ENCODE assay signal across 13 cellular contexts in genomic region chr18:76484749-76485387, GRCh38. TPM values are rescaled to one million over a fixed set of nuclear protein-coding genes. Genes with fewer than 3 reads are reported as not detected.
DNase-seq lines count a peak whose midpoint lies in the region; ATAC-seq and TF ChIP-seq lines count a peak whose summit lies in the region.
"Had no signal": no experiment of that assay in that cellular context is flagged by ENCODE, and none has a peak within 500 bp of the region (broad histone marks: within the 10 kb centered on the region; RNA-seq: fewer than 3 reads in every experiment).

No MANE protein-coding gene starts in this region.

- H3K4me1 ChIP-seq in tibial artery: no peaks in the 10 kb centered on the region
- peaks cover 8 to 75% of the 10 kb centered on the region in 2 donors for H3K4me1 ChIP-seq in left lung

- H3K36me3 Mint-ChIP-seq in activated naive CD4-positive, alpha-beta T cell treated with anti-CD3 and anti-CD28 coated beads for 36 hours (ENCODE audit: low read depth): peaks cover 1% of the 10 kb centered on the region

- H3K4me1 Mint-ChIP-seq in activated naive CD4-positive, alpha-beta T cell treated with anti-CD3 and anti-CD28 coated beads for 36 hours (ENCODE audit: low read depth): peaks cover 9% of the 10 kb centered on the region

- peak; percentile 29 for DNase-seq in NAMALWA (ENCODE audit: low spot score)
- no peak for DNase-seq in tibial artery
- DNase-seq in left lung: no peak
- DNase-seq in activated naive CD4-positive, alpha-beta T cell treated with anti-CD3 and anti-CD28 coated beads for 36 hours: no peak
- DNase-seq in stimulated activated CD4-positive, alpha-beta T cell treated with anti-CD3 and anti-CD28 coated beads, Interleukin-2, amount 100 ng/mL, for 24 hours: no peak
- DNase-seq: activated naive CD4-positive, alpha-beta T cell treated with Interleukin-2 at 50 U/mL for 16 hours; Calu3; esophagus squamous epithelium; mucosa of descending colon; T-helper 1 cell had no signal

- CTCF ChIA-PET in activated naive CD4-positive, alpha-beta T cell treated with anti-CD3 and anti-CD28 coated beads for 36 hours (lab: Charles Lee): no interaction called here

- H3K27me3 Mint-ChIP-seq in activated naive CD4-positive, alpha-beta T cell treated with anti-CD3 and anti-CD28 coated beads for 36 hours (ENCODE audit: low read depth): peaks cover 2% of the 10 kb centered on the region

- H3K9me3 ChIP-seq in tibial artery (no peaks in the 10 kb centered on the region), left lung (no peaks in the 10 kb centered on the region)
- H3K9me3 ChIP-seq: esophagus squamous epithelium, mucosa of descending colon had no signal

- H3K4me3 Mint-ChIP-seq in activated naive CD4-positive, alpha-beta T cell treated with anti-CD3 and anti-CD28 coated beads for 36 hours: no peak overlapping the region

- no peak overlapping the region for H3K27ac Mint-ChIP-seq in activated naive CD4-positive, alpha-beta T cell treated with anti-CD3 and anti-CD28 coated beads for 36 hours

- H3K9me3 Mint-ChIP-seq in activated naive CD4-positive, alpha-beta T cell treated with anti-CD3 and anti-CD28 coated beads for 36 hours: no peaks in the 10 kb centered on the region

- H3K27ac ChIP-seq in tibial artery (no peak overlapping the region), left lung (no peak overlapping the region)
- H3K27ac ChIP-seq: esophagus squamous epithelium had no signal

- ATAC-seq in GM19043 (IDR thresholded peaks at IDR 0.05; ENCODE audit: low read depth, unreplicated experiment) (peak; percentile 48), HG02884 (IDR thresholded peaks at IDR 0.05; ENCODE audit: unreplicated experiment) (peak; percentile 68), left lung (no peak)
- ATAC-seq: HCT116 had no signal

- H3K27me3 ChIP-seq in tibial artery (peaks cover 0 to 17% of the 10 kb centered on the region in 2 donors), left lung (no peaks in the 10 kb centered on the region)
- H3K27me3 ChIP-seq: esophagus squamous epithelium had no signal

- intact Hi-C loops in tibial artery (cut with DNase I; ENCODE audit: low total_unique reads): no loop called here
- intact Hi-C loops in left lung (cut with DNase I): no loop called here
- intact Hi-C loops in activated naive CD4-positive, alpha-beta T cell treated with anti-CD3 and anti-CD28 coated beads for 36 hours (cut with micrococcal nuclease): no loop called here

- H3K36me3 ChIP-seq in tibial artery (no peaks in the 10 kb centered on the region), left lung (no peaks in the 10 kb centered on the region)
- H3K36me3 ChIP-seq: esophagus squamous epithelium had no signal

- no peak for TF ChIP-seq CTCF in tibial artery (IDR thresholded peaks at IDR 0.05)
- TF ChIP-seq CTCF in left lung (IDR thresholded peaks at IDR 0.05): no peak

- H3K4me3 ChIP-seq in tibial artery: no peak overlapping the region
- no peak overlapping the region for H3K4me3 ChIP-seq in left lung
- H3K4me3 ChIP-seq: esophagus squamous epithelium, mucosa of descending colon had no signal

RNA-seq across cellular contexts. Expression of gene ZNF516, which starts 10.2 kb away (rescaled TPM):
- 10 to 100 TPM; 33.9 to 40.6 TPM for total RNA-seq in left lung
- 1 to 10 TPM; 7.4 to 8.4 TPM for total RNA-seq in activated naive CD4-positive, alpha-beta T cell treated with anti-CD3 and anti-CD28 coated beads for 36 hours
